ENCODE assay signal across 12 cellular contexts in genomic region chr2:68367918-68368656, GRCh38. TPM values are rescaled to one million over a fixed set of nuclear protein-coding genes. Genes with fewer than 3 reads are reported as not detected.
DNase-seq lines count a peak whose midpoint lies in the region; ATAC-seq and TF ChIP-seq lines count a peak whose summit lies in the region.
"Had no signal": no experiment of that assay in that cellular context is flagged by ENCODE, and none has a peak within 500 bp of the region (broad histone marks: within the 10 kb centered on the region; RNA-seq: fewer than 3 reads in every experiment).

No MANE protein-coding gene starts in this region.

- H3K9me3 Mint-ChIP-seq in brain (no peaks in the 10 kb centered on the region), natural killer cell (no peaks in the 10 kb centered on the region)

- H4K20me1 ChIP-seq in BLaER1 treated with 17β-estradiol and CSF1 and Interleukin-3, amounts not matched to agents 10 nM and 100 nM: peaks cover 32 to 67% (median 57%) of the 10 kb centered on the region in 11 experiments
- H4K20me1 ChIP-seq in Karpas-422 (ENCODE audit: insufficient read depth, low read depth, low read length): peaks cover 3% of the 10 kb centered on the region; the same call in 1 of the 2 replicates

- H3K27me3 ChIP-seq in BLaER1 treated with 17β-estradiol and CSF1 and Interleukin-3, amounts not matched to agents 10 nM and 100 nM: no peaks in the 10 kb centered on the region
- no peaks in the 10 kb centered on the region for H3K27me3 ChIP-seq in Karpas-422 (ENCODE audit: low read length)
- H3K27me3 ChIP-seq in ascending aorta: no peaks in the 10 kb centered on the region
- H3K27me3 ChIP-seq: ovary had no signal

- intact Hi-C loops in natural killer cell (cut with micrococcal nuclease) (loop anchor here (5.0 to 10.0 kb wide), 3 partner anchors 116 to 399 kb away; partner anchors contain the start of gene PPP3R1), ascending aorta (cut with DNase I) (no loop called here)

- peaks cover 32 to 72% (median 63%) of the 10 kb centered on the region in 11 experiments; a peak in 21 of 22 replicates for H3K36me3 ChIP-seq in BLaER1 treated with 17β-estradiol and CSF1 and Interleukin-3, amounts not matched to agents 10 nM and 100 nM
- H3K36me3 ChIP-seq in Karpas-422 (ENCODE audit: insufficient read depth, low read length) (peaks cover 52% of the 10 kb centered on the region), ascending aorta (no peaks in the 10 kb centered on the region)
- H3K36me3 ChIP-seq: ovary had no signal

- peak overlapping the region; percentile 84 to 99 (median 92) for H3K4me2 ChIP-seq in BLaER1 treated with 17β-estradiol and CSF1 and Interleukin-3, amounts not matched to agents 10 nM and 100 nM
- H3K4me2 ChIP-seq in Karpas-422 (ENCODE audit: low read depth, low read length, poor library complexity, severe bottlenecking): peak overlapping the region; percentile 90

- H3K4me1 Mint-ChIP-seq in brain (peaks cover 22% of the 10 kb centered on the region), natural killer cell (peaks cover 89 to 90% of the 10 kb centered on the region in 2 donors)

- H3K27ac ChIP-seq in BLaER1 treated with 17β-estradiol and CSF1 and Interleukin-3, amounts not matched to agents 10 nM and 100 nM: peak overlapping the region; percentile 87 to 97 (median 93)
- peak overlapping the region; percentile 96 for H3K27ac ChIP-seq in Karpas-422 (ENCODE audit: low read length)
- H3K27ac ChIP-seq in ascending aorta: no peak overlapping the region
- H3K27ac ChIP-seq: ovary had no signal

- ATAC-seq in natural killer cell (no peak), GM18511 (IDR thresholded peaks at IDR 0.05; ENCODE audit: unreplicated experiment) (no peak), GM18861 (IDR thresholded peaks at IDR 0.05; ENCODE audit: unreplicated experiment) (no peak)
- ATAC-seq: Panc1 had no signal

- peaks cover 64 to 88% (median 68%) of the 10 kb centered on the region in 10 experiments for H3K4me1 ChIP-seq in BLaER1 treated with 17β-estradiol and CSF1 and Interleukin-3, amounts not matched to agents 10 nM and 100 nM
- H3K4me1 ChIP-seq in Karpas-422 (ENCODE audit: low read length): peaks cover 87% of the 10 kb centered on the region
- H3K4me1 ChIP-seq in ascending aorta: peaks cover 0 to 2% of the 10 kb centered on the region in 2 donors

- no peaks in the 10 kb centered on the region for H3K9me2 ChIP-seq in Karpas-422 (replicated peaks; ENCODE audit: insufficient read depth, low read length)

- peak overlapping the region; percentile 75 to 94 (median 89) for H3K27ac Mint-ChIP-seq in brain
- H3K27ac Mint-ChIP-seq in natural killer cell: peak overlapping the region; percentile 95 to 97

- H2AFZ ChIP-seq in Karpas-422 (ENCODE audit: low read length): no peak overlapping the region

- H3K9me3 ChIP-seq in BLaER1 treated with 17β-estradiol and CSF1 and Interleukin-3, amounts not matched to agents 10 nM and 100 nM (replicated peaks in 1 of 11): peaks cover 0 to 11% (median 0%) of the 10 kb centered on the region in 11 experiments; a peak in 4 of 22 replicates
- H3K9me3 ChIP-seq in Karpas-422 (ENCODE audit: low read length) (no peaks in the 10 kb centered on the region), ascending aorta (no peaks in the 10 kb centered on the region)
- H3K9me3 ChIP-seq: ovary had no signal

- H3K79me2 ChIP-seq in Karpas-422 (ENCODE audit: low read length): peaks cover 100% of the 10 kb centered on the region

- H3K27me3 Mint-ChIP-seq in brain (no peaks in the 10 kb centered on the region), natural killer cell (ENCODE audit: low read depth in 2 of 2) (no peaks in the 10 kb centered on the region)

- TF ChIP-seq CTCF in brain (conservative IDR thresholded peaks at IDR 0.05) (no peak), natural killer cell (IDR thresholded peaks at IDR 0.05) (no peak), ascending aorta (IDR thresholded peaks at IDR 0.05) (no peak)

- peak overlapping the region; percentile 87 to 98 (median 90) for H3K9ac ChIP-seq in BLaER1 treated with 17β-estradiol and CSF1 and Interleukin-3, amounts not matched to agents 10 nM and 100 nM
- peak overlapping the region; percentile 88 for H3K9ac ChIP-seq in Karpas-422 (ENCODE audit: low read length)

- peak overlapping the region; percentile 72 to 96 (median 87) for H3K4me3 ChIP-seq in BLaER1 treated with 17β-estradiol and CSF1 and Interleukin-3, amounts not matched to agents 10 nM and 100 nM
- peak overlapping the region; percentile 89 for H3K4me3 ChIP-seq in Karpas-422 (ENCODE audit: low read length)
- H3K4me3 ChIP-seq in ascending aorta: no peak overlapping the region
- H3K4me3 ChIP-seq: ovary had no signal

- H3K4me3 Mint-ChIP-seq in brain (peak overlapping the region in 3 of 5 experiments; percentile 37 to 65 (median 65)), natural killer cell (peak overlapping the region; percentile 94)

- H3K36me3 Mint-ChIP-seq in brain (no peaks in the 10 kb centered on the region), natural killer cell (peaks cover 26% of the 10 kb centered on the region)

- DNase-seq in Karpas-422: peak; percentile 56
- no peak for DNase-seq in natural killer cell
- no peak for DNase-seq in ascending aorta (ENCODE audit: low spot score in 2 of 2)
- DNase-seq in H4 (ENCODE audit: low spot score): no peak
- DNase-seq: activated CD4-positive, alpha-beta T cell treated with anti-CD3 and anti-CD28 coated beads, Interleukin-2, amount 50 U/mL, for 1 hour; NCI-H1694 treated with DMSO at 0.1 percent for 48 hours; ovary had no signal

RNA-seq across cellular contexts. Expression of gene PLEK, which starts 3.0 kb away (rescaled TPM):
- 224 and 232 TPM in 2 replicates for total RNA-seq in Karpas-422 (2014; rRNA removed; shearing (Covaris generic); ENCODE audit: low replicate concordance)
- polyA plus RNA-seq in brain (ENCODE audit: insufficient read depth, low read depth, low replicate concordance): 2.0 TPM
- 100 to 1,000 TPM; 307 to 368 (median 333) TPM for total RNA-seq in natural killer cell
- total RNA-seq in ascending aorta: 1.5 TPM
- 0.12 TPM in 1 of 2 replicates, not detected in the other for total RNA-seq in H4 (2014; rRNA removed; shearing (Covaris generic))

RNA-seq across cellular contexts. Expression of gene CNRIP1, which starts 48.3 kb away (rescaled TPM):
- 2.8 TPM in 1 of 2 replicates, not detected in the other for total RNA-seq in Karpas-422 (2014; rRNA removed; shearing (Covaris generic); ENCODE audit: low replicate concordance)
- 32.8 TPM for polyA plus RNA-seq in brain (ENCODE audit: insufficient read depth, low read depth, low replicate concordance)
- under 1 TPM in 2 of 3 donors, not detected in 1; 0.39 to 0.98 TPM for total RNA-seq in natural killer cell
- 37.7 TPM for total RNA-seq in ascending aorta
- 19.7 and 32.6 TPM in 2 replicates for total RNA-seq in H4 (2014; rRNA removed; shearing (Covaris generic))

Comparison
In these comparisons a context has a peak if more than half of its experiments do, and no peak if none do; other contexts are left out.
1. H3K27ac ChIP-seq: peak in BLaER1 treated with 17β-estradiol and CSF1 and Interleukin-3, amounts not matched to agents 10 nM and 100 nM (11 of 11) and Karpas-422 (single experiment); none in ascending aorta (0 of 2).
2. H3K4me3 ChIP-seq: peak in BLaER1 treated with 17β-estradiol and CSF1 and Interleukin-3, amounts not matched to agents 10 nM and 100 nM (10 of 10) and Karpas-422 (single experiment); none in ascending aorta (0 of 2).
3. RNA of gene PLEK, which starts 3.0 kb away (total RNA-seq): 307 to 368 TPM in natural killer cell and 224 to 232 TPM in Karpas-422; 1.5 TPM in ascending aorta (single experiment) and 0.12 TPM in H4; every median in the first group is over 10 times any median in the second.